Comparison of ENCODE assay signal across 8 cellular contexts in genomic region chr7:41696323-41696916, GRCh38. TPM values are rescaled to one million over a fixed set of nuclear protein-coding genes. Genes with fewer than 3 reads are reported as not detected.
DNase-seq lines count a peak whose midpoint lies in the region; ATAC-seq, FAIRE-seq and TF ChIP-seq lines count a peak whose summit lies in the region.

No MANE protein-coding gene starts in this region.

- ATAC-seq in HG02798 (IDR thresholded peaks at IDR 0.05; ENCODE audit: poor library complexity, unreplicated experiment) (peak; percentile 32), GM18520 (IDR thresholded peaks at IDR 0.05; ENCODE audit: unreplicated experiment) (no peak)

- no peak for TF ChIP-seq CTCF in lower leg skin (IDR thresholded peaks at IDR 0.05)

- intact Hi-C loops in lower leg skin (cut with DNase I; ENCODE audit: low total_unique reads) = no loop called here

- no peak overlapping the region for H3K4me3 ChIP-seq in lower leg skin (ENCODE audit: low read depth, poor library complexity, severe bottlenecking)

- no peak for FAIRE-seq in RCC 7860 (lab: Jason Lieb, UNC)

- no peak for TF ChIP-seq POLR2A in lower leg skin (IDR thresholded peaks at IDR 0.05)

- DNase-seq in GM04504 (ENCODE audit: low read depth) = peak; percentile 68
- DNase-seq in RCC 7860 (ENCODE audit: low spot score) = peak; percentile 83
- DNase-seq in ecto neural progenitor cell (ENCODE audit: low spot score) = peak; percentile 79
- peak; percentile 63 to 94 for DNase-seq in lower leg skin (ENCODE audit: low spot score in 2 of 2)
- peak; percentile 88 for DNase-seq in superior temporal gyrus (ENCODE audit: extremely low spot score)
- DNase-seq in NCI-H128 (lab: John Stamatoyannopoulos, UW; ENCODE audit: unreplicated experiment) = no peak

- 26 to 30% methylated on average over 15 of the region's 15 CpGs for WGBS in lower leg skin, 2 donors

RNA-seq across cellular contexts. Expression of gene INHBA, which starts 6.5 kb away (rescaled TPM):
- total RNA-seq in lower leg skin = 1 to 10 TPM; 1.1 to 6.3 (median 1.7) TPM
